Comparison of ENCODE assay signal across 28 cellular contexts in the genomic region with DNA sequence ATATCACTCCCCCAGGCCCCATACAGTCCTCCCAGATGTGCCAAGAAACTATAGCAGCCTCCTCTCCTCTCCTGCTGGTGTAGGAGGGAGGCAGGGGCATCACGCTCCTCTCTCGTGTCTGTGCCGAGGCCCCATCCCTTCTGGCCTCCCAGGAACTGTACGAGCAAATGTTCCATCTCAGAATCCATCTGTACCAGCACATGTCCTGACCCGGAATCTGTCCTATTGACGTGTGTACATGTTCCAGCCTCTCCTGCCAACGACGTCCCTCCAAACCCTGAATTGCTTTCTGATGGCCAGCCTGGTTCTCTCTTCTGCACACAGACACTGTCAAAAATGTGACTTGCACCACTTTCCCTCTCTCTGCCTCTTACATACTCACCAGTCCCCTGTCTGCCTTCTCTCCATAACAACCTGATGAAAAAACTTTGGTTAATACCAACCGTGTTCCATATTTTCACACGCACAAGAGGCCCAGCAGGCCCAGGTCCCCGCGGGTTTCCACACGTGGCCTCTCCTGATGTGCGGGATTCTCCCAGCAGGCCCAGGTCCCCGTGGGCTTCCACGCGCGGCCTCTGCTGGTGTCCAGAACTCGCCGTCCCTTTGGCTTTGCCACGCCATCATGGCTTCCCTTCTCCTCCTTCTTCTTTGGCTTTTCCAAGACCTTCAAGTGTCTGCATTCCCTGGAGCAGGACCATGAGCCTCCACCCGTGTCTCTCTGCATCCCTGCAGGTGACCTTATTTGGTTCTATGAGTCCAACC.
"Had no signal": no experiment of that assay in that cellular context is flagged by ENCODE, and none has a peak within 500 bp of the region (broad histone marks: within the 10 kb centered on the region; RNA-seq: fewer than 3 reads in every experiment).

No MANE protein-coding gene starts in this region.

- ATAC-seq: activated CD8-positive, alpha-beta T cell treated with anti-CD3 and anti-CD28 coated beads, Interleukin-2, amount 10 ng/mL, durations not matched to agents 7 days and 5 days; activated naive CD8-positive, alpha-beta T cell treated with anti-CD3 and anti-CD28 coated beads, Interleukin-2, amount 50 U/mL, for 24 hours; body of pancreas had no signal

- H3K27ac ChIP-seq: body of pancreas, brain microvascular endothelial cell, breast epithelium, cardiac muscle cell, VCaP had no signal

- H3K4me1 ChIP-seq: body of pancreas, breast epithelium had no signal

- H3K36me3 ChIP-seq: brain microvascular endothelial cell, breast epithelium, cardiac muscle cell had no signal

- H3K4me3 ChIP-seq: body of pancreas, breast epithelium, cardiac muscle cell had no signal

- H3K9me3 ChIP-seq: body of pancreas, breast epithelium had no signal

- H3K27me3 ChIP-seq: body of pancreas, brain microvascular endothelial cell, breast epithelium, cardiac muscle cell had no signal

- DNase-seq: activated B cell treated with CpG ODN at 0.5 μM for 24 hours; activated CD4-positive, alpha-beta memory T cell treated with anti-CD3 and anti-CD28 coated beads, Interleukin-2, amount 10 ng/mL, durations not matched to agents 7 days and 5 days; activated CD4-positive, alpha-beta T cell treated with anti-CD3 and anti-CD28 coated beads for 4 hours; activated CD4-positive, alpha-beta T cell treated with anti-CD3 and anti-CD28 coated beads, Interleukin-2, amount 10 ng/mL, durations not matched to agents 24 days and 14 days; activated CD4-positive, alpha-beta T cell treated with anti-CD3 and anti-CD28 coated beads, Interleukin-2, amount 50 U/mL, for 48 hours; activated CD4-positive, CD25-positive, alpha-beta regulatory T cell treated with anti-CD3 and anti-CD28 coated beads, Interleukin-2, amount 50 U/mL, for 72 hours; activated CD8-positive, alpha-beta memory T cell treated with anti-CD3 and anti-CD28 coated beads, Interleukin-2, amount 50 U/mL, for 48 hours; activated CD8-positive, alpha-beta T cell treated with anti-CD3 and anti-CD28 coated beads, Interleukin-2, amount 10 ng/mL, durations not matched to agents 7 days and 5 days; activated effector memory CD4-positive, alpha-beta T cell treated with Interleukin-2 at 50 U/mL for 16 hours; activated gamma-delta T cell; activated naive CD4-positive, alpha-beta T cell treated with anti-CD3 and anti-CD28 coated beads, Interleukin-2, amount 10 ng/mL, durations not matched to agents 7 days and 5 days; activated naive CD4-positive, alpha-beta T cell treated with Interleukin-2 at 50 U/mL for 16 hours; activated naive CD8-positive, alpha-beta T cell treated with anti-CD3 and anti-CD28 coated beads, Interleukin-2, amount 10 ng/mL, durations not matched to agents 7 days and 5 days; activated naive CD8-positive, alpha-beta T cell treated with anti-CD3 and anti-CD28 coated beads, Interleukin-2, amount 50 U/mL, for 24 hours; activated T-cell treated with anti-CD3 and anti-CD28 coated beads, Interleukin-2, amount 50 U/mL, for 24 hours; activated T-cell treated with anti-CD3 and anti-CD28 coated beads, Interleukin-2, amount 50 U/mL, for 48 hours; amygdala; aorta; body of pancreas; brain microvascular endothelial cell; caudate nucleus; cerebellar nuclear complex; T-helper 1 cell; T-helper 2 cell; T-helper 9 cell had no signal
